3 cellular contexts compared by ENCODE assay signal in the genomic region with DNA sequence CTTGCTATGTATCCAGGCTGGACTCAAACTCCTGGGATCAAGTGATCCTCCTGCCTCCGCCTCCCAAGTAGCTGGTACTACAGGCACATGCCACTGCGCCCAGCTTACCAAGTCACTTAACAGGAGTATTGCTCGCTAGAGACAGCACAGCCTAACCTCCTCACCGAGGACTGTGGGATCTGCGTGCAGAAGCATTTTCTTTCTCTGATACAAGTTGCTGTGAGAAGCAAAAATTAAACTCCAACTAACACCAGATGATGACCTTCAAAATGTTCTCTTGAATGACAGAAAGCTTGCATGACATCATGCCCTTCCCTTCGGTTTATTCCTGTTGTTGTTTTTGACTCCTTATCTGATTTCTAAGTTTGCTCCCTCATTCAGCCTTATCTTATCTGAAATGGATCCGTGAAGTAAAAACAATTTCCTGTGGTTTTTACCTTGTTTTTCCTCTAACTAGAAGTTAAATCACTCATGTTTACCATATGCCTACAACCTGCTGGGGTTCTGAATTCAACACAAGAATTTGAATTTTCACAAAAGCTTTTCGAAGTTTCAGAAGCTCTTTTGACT.
A peak's percentile ranks its signal among the peaks of the same experiment; 100 is the strongest.
TF ChIP-seq lines count a peak whose summit lies in the region.

No MANE protein-coding gene starts in this region.

TF ChIP-seq in HEK293, 187 proteins besides CTCF, POLR2A, EP300 and RAD21 (continued from another document and continues in another):
- TF ChIP-seq KLF10 (tag by site-specific recombination; IDR thresholded peaks at IDR 0.05) (no peak), ZNF549 (tag by site-specific recombination; IDR thresholded peaks at IDR 0.05) (no peak), ZNF174 (tag by site-specific recombination; IDR thresholded peaks at IDR 0.05) (peak; percentile 60; the same call in 1 of the 2 replicates), ZNF585B (tag by site-specific recombination; IDR thresholded peaks at IDR 0.05) (no peak), ZNF544 (tag by site-specific recombination; IDR thresholded peaks at IDR 0.05) (no peak), ZNF223 (tag by site-specific recombination; IDR thresholded peaks at IDR 0.05) (no peak), ZNF521 (tag by site-specific recombination; IDR thresholded peaks at IDR 0.05) (no peak), ZNF391 (tag by site-specific recombination; IDR thresholded peaks at IDR 0.05; ENCODE audit: borderline replicate concordance, low read depth) (no peak), ZSCAN30 (tag by site-specific recombination; IDR thresholded peaks at IDR 0.05) (no peak), ZNF133 (tag by site-specific recombination; IDR thresholded peaks at IDR 0.05) (no peak), PRDM1 (tag by site-specific recombination; IDR thresholded peaks at IDR 0.05) (no peak), ZNF830 (tag by site-specific recombination; IDR thresholded peaks at IDR 0.05; ENCODE audit: low read depth) (no peak), ZNF843 (tag by site-specific recombination; IDR thresholded peaks at IDR 0.05) (peak; percentile 80), SALL2 (tag by site-specific recombination; IDR thresholded peaks at IDR 0.05; ENCODE audit: borderline replicate concordance) (no peak), ZBTB21 (tag by site-specific recombination; IDR thresholded peaks at IDR 0.05) (peak; percentile 80), GLI2 (tag by site-specific recombination; IDR thresholded peaks at IDR 0.05; ENCODE audit: borderline replicate concordance, low read depth) (peak; percentile 72; the same call in 1 of the 2 replicates), ZXDB (tag by site-specific recombination; IDR thresholded peaks at IDR 0.05) (peak; percentile 88), ZNF560 (tag by site-specific recombination; IDR thresholded peaks at IDR 0.05; ENCODE audit: borderline replicate concordance) (no peak)
- TF ChIP-seq, protein P1, sequence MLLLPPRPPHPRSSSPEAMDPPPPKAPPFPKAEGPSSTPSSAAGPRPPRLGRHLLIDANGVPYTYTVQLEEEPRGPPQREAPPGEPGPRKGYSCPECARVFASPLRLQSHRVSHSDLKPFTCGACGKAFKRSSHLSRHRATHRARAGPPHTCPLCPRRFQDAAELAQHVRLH (tag by site-specific recombination; IDR thresholded peaks at IDR 0.05) = no peak
- TF ChIP-seq, protein P2, sequence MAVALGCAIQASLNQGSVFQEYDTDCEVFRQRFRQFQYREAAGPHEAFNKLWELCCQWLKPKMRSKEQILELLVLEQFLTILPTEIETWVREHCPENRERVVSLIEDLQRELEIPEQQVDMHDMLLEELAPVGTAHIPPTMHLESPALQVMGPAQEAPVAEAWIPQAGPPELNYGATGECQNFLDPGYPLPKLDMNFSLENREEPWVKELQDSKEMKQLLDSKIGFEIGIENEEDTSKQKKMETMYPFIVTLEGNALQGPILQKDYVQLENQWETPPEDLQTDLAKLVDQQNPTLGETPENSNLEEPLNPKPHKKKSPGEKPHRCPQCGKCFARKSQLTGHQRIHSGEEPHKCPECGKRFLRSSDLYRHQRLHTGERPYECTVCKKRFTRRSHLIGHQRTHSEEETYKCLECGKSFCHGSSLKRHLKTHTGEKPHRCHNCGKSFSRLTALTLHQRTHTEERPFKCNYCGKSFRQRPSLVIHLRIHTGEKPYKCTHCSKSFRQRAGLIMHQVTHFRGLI (tag by site-specific recombination; IDR thresholded peaks at IDR 0.05) = no peak
- TF ChIP-seq, protein P3, sequence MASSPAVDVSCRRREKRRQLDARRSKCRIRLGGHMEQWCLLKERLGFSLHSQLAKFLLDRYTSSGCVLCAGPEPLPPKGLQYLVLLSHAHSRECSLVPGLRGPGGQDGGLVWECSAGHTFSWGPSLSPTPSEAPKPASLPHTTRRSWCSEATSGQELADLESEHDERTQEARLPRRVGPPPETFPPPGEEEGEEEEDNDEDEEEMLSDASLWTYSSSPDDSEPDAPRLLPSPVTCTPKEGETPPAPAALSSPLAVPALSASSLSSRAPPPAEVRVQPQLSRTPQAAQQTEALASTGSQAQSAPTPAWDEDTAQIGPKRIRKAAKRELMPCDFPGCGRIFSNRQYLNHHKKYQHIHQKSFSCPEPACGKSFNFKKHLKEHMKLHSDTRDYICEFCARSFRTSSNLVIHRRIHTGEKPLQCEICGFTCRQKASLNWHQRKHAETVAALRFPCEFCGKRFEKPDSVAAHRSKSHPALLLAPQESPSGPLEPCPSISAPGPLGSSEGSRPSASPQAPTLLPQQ (tag by site-specific recombination; IDR thresholded peaks at IDR 0.05) = peak; percentile 75

TF ChIP-seq in K562, 482 proteins besides CTCF, POLR2A, EP300 and RAD21 (continued from another document and continues in another):
- TF ChIP-seq, protein P4, sequence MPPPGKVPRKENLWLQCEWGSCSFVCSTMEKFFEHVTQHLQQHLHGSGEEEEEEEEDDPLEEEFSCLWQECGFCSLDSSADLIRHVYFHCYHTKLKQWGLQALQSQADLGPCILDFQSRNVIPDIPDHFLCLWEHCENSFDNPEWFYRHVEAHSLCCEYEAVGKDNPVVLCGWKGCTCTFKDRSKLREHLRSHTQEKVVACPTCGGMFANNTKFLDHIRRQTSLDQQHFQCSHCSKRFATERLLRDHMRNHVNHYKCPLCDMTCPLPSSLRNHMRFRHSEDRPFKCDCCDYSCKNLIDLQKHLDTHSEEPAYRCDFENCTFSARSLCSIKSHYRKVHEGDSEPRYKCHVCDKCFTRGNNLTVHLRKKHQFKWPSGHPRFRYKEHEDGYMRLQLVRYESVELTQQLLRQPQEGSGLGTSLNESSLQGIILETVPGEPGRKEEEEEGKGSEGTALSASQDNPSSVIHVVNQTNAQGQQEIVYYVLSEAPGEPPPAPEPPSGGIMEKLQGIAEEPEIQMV (tag; conservative IDR thresholded peaks at IDR 0.05; ENCODE audit: low read depth) = no peak
- TF ChIP-seq, protein P5, sequence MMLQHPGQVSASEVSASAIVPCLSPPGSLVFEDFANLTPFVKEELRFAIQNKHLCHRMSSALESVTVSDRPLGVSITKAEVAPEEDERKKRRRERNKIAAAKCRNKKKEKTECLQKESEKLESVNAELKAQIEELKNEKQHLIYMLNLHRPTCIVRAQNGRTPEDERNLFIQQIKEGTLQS (IDR thresholded peaks at IDR 0.05) = peak; percentile 67; the same call in 1 of the 2 replicates
- TF ChIP-seq, protein P5 (CRISPR knock-in tag; conservative IDR thresholded peaks at IDR 0.05) = no peak
- TF ChIP-seq NBN (IDR thresholded peaks at IDR 0.05; ENCODE audit: low read depth) (no peak), SMAD3 (CRISPR knock-in tag; conservative IDR thresholded peaks at IDR 0.05) (no peak), BCL6 (CRISPR knock-in tag; IDR thresholded peaks at IDR 0.05) (no peak), POLR3G (IDR thresholded peaks at IDR 0.05; ENCODE audit: extremely low read depth, insufficient read length, insufficient replicate concordance) (no peak), FOXP1 (CRISPR knock-in tag; IDR thresholded peaks at IDR 0.05) (no peak)
- TF ChIP-seq, protein P6, sequence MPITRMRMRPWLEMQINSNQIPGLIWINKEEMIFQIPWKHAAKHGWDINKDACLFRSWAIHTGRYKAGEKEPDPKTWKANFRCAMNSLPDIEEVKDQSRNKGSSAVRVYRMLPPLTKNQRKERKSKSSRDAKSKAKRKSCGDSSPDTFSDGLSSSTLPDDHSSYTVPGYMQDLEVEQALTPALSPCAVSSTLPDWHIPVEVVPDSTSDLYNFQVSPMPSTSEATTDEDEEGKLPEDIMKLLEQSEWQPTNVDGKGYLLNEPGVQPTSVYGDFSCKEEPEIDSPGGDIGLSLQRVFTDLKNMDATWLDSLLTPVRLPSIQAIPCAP (CRISPR knock-in tag; IDR thresholded peaks at IDR 0.05; ENCODE audit: borderline replicate concordance) = no peak
- TF ChIP-seq, protein P7, sequence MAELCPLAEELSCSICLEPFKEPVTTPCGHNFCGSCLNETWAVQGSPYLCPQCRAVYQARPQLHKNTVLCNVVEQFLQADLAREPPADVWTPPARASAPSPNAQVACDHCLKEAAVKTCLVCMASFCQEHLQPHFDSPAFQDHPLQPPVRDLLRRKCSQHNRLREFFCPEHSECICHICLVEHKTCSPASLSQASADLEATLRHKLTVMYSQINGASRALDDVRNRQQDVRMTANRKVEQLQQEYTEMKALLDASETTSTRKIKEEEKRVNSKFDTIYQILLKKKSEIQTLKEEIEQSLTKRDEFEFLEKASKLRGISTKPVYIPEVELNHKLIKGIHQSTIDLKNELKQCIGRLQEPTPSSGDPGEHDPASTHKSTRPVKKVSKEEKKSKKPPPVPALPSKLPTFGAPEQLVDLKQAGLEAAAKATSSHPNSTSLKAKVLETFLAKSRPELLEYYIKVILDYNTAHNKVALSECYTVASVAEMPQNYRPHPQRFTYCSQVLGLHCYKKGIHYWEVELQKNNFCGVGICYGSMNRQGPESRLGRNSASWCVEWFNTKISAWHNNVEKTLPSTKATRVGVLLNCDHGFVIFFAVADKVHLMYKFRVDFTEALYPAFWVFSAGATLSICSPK (IDR thresholded peaks at IDR 0.05; ENCODE audit: borderline replicate concordance) = no peak
- TF ChIP-seq, protein P8, sequence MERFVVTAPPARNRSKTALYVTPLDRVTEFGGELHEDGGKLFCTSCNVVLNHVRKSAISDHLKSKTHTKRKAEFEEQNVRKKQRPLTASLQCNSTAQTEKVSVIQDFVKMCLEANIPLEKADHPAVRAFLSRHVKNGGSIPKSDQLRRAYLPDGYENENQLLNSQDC (CRISPR knock-in tag; IDR thresholded peaks at IDR 0.05) = no peak
- TF ChIP-seq, protein P9, sequence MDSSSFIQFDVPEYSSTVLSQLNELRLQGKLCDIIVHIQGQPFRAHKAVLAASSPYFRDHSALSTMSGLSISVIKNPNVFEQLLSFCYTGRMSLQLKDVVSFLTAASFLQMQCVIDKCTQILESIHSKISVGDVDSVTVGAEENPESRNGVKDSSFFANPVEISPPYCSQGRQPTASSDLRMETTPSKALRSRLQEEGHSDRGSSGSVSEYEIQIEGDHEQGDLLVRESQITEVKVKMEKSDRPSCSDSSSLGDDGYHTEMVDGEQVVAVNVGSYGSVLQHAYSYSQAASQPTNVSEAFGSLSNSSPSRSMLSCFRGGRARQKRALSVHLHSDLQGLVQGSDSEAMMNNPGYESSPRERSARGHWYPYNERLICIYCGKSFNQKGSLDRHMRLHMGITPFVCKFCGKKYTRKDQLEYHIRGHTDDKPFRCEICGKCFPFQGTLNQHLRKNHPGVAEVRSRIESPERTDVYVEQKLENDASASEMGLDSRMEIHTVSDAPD (CRISPR knock-in tag; IDR thresholded peaks at IDR 0.05) = no peak

TF ChIP-seq in HEK293T, 16 proteins besides CTCF, POLR2A, EP300 and RAD21 (continued from another document):
- TF ChIP-seq FOXM1 (IDR thresholded peaks at IDR 0.05; ENCODE audit: borderline replicate concordance) (no peak), CTBP1 (IDR thresholded peaks at IDR 0.05; ENCODE audit: borderline replicate concordance) (no peak), FOXA1 (IDR thresholded peaks at IDR 0.05) (no peak), FOXK2 (IDR thresholded peaks at IDR 0.05) (no peak), SP1 (IDR thresholded peaks at IDR 0.05) (no peak), BHLHE40 (IDR thresholded peaks at IDR 0.05; ENCODE audit: borderline replicate concordance) (no peak), HDGF (IDR thresholded peaks at IDR 0.05; ENCODE audit: borderline replicate concordance) (no peak), LEF1 (IDR thresholded peaks at IDR 0.05; ENCODE audit: borderline replicate concordance) (no peak), ZNF384 (IDR thresholded peaks at IDR 0.05) (no peak)
- TF ChIP-seq, protein P10, sequence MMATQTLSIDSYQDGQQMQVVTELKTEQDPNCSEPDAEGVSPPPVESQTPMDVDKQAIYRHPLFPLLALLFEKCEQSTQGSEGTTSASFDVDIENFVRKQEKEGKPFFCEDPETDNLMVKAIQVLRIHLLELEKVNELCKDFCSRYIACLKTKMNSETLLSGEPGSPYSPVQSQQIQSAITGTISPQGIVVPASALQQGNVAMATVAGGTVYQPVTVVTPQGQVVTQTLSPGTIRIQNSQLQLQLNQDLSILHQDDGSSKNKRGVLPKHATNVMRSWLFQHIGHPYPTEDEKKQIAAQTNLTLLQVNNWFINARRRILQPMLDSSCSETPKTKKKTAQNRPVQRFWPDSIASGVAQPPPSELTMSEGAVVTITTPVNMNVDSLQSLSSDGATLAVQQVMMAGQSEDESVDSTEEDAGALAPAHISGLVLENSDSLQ (IDR thresholded peaks at IDR 0.05) = no peak
